In genomic region chr10:72257051-72257892, GRCh38 we compare ENCODE assay signal across 1 cellular context.
TF ChIP-seq lines count a peak whose summit lies in the region.

No MANE protein-coding gene starts in this region.

TF ChIP-seq in K562, 482 proteins besides CTCF, POLR2A, EP300 and RAD21 (continued from another document):
- peak in 1 of 2 experiments; percentile 80; a peak in 2 of 4 replicates for TF ChIP-seq ZNF318 (IDR thresholded peaks at IDR 0.05; ENCODE audit: borderline replicate concordance in 1 of 2, low read depth in 1 of 2)
- TF ChIP-seq ZKSCAN3 (CRISPR knock-in tag; IDR thresholded peaks at IDR 0.05): no peak
- no peak for TF ChIP-seq POU5F1 (IDR thresholded peaks at IDR 0.05; ENCODE audit: borderline replicate concordance, low read depth, low read length, partially characterized antibody)
- TF ChIP-seq ZNF224 (CRISPR knock-in tag; IDR thresholded peaks at IDR 0.05): no peak
- TF ChIP-seq GATAD2A (IDR thresholded peaks at IDR 0.05): peak; percentile 45; the same call in 1 of the 2 replicates
- TF ChIP-seq ZNF316 (IDR thresholded peaks at IDR 0.05): no peak
- peak; percentile 92 for TF ChIP-seq ESRRA (IDR thresholded peaks at IDR 0.05; ENCODE audit: borderline replicate concordance, low read depth)
- no peak for TF ChIP-seq ZNF354B (CRISPR knock-in tag; IDR thresholded peaks at IDR 0.05)
- TF ChIP-seq ZFPM2 (CRISPR knock-in tag; IDR thresholded peaks at IDR 0.05): no peak
- no peak for TF ChIP-seq TBP (optimal IDR thresholded peaks at IDR 0.05; ENCODE audit: low read depth, low read length)
- TF ChIP-seq IRF2 (CRISPR knock-in tag; IDR thresholded peaks at IDR 0.05): no peak
- TF ChIP-seq BDP1 (IDR thresholded peaks at IDR 0.05; ENCODE audit: insufficient read depth, insufficient read length): no peak
- peak; percentile 34 to 78 for TF ChIP-seq AFF1 (IDR thresholded peaks at IDR 0.05; ENCODE audit: low read depth in 1 of 2, partially characterized antibody in 2 of 2)
- no peak for TF ChIP-seq ZNF347 (CRISPR knock-in tag; IDR thresholded peaks at IDR 0.05; ENCODE audit: low read depth)
- no peak for TF ChIP-seq IRF1 (CRISPR knock-in tag; IDR thresholded peaks at IDR 0.05; ENCODE audit: borderline replicate concordance)
- no peak for TF ChIP-seq ATF3 (IDR thresholded peaks at IDR 0.05)
- no peak for TF ChIP-seq ATF3 (CRISPR knock-in tag; conservative IDR thresholded peaks at IDR 0.05)
- TF ChIP-seq SRSF3 (IDR thresholded peaks at IDR 0.05; ENCODE audit: insufficient read depth, low read length): no peak
- TF ChIP-seq PML (IDR thresholded peaks at IDR 0.05; ENCODE audit: low read length): peak; percentile 82; the same call in 1 of the 2 replicates
- peak; percentile 66 for TF ChIP-seq USF1 (CRISPR knock-in tag; IDR thresholded peaks at IDR 0.05)
